ENCODE assay signal across 17 cellular contexts in the genomic region with DNA sequence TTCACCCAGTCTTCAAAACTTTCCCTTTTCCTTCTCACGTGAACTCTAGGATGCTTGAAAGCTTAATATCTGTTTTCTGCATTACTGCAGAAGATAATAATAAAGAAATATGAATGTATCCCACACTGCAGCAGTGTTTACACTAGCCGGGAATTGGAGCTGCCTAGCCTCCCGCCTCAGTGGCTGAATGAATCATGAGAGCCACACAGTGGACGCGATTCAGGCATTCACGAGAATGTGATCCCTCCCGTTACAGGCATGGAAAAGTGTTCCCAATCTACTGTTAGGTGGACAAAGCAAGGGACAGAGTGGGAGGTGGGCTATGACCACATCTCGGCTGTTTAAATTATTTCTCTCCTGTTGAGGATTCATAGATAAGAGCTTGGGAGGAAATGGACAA.
DNase-seq lines count a peak whose midpoint lies in the region; ATAC-seq, FAIRE-seq and TF ChIP-seq lines count a peak whose summit lies in the region.
"Had no signal": no experiment of that assay in that cellular context is flagged by ENCODE, and none has a peak within 500 bp of the region (broad histone marks: within the 10 kb centered on the region; RNA-seq: fewer than 3 reads in every experiment).

No MANE protein-coding gene starts in this region.

- DNase-seq in Right ventricle myocardium superior (no peak), left ventricle myocardium inferior (no peak), fibroblast of gingiva (ENCODE audit: low read depth) (peak; percentile 51), medulla oblongata (ENCODE audit: extremely low spot score) (peak; percentile 31), upper lobe of right lung (no peak), GM12891 (ENCODE audit: insufficient read length, low spot score) (no peak)
- DNase-seq in activated CD4-positive, alpha-beta T cell treated with anti-CD3 and anti-CD28 coated beads, Interleukin-2, amount 50 U/mL, for 1 hour, result no peak
- DNase-seq: activated CD4-positive, CD25-positive, alpha-beta regulatory T cell; activated T-cell treated with anti-CD3 and anti-CD28 coated beads for 4 hours; effector CD4-positive, alpha-beta T cell; GF-D8; KBM-7; NCI-H524 had no signal

- H3K9me3 ChIP-seq in left ventricle myocardium inferior (replicated peaks) (no peaks in the 10 kb centered on the region), upper lobe of right lung (no peaks in the 10 kb centered on the region)
- H3K9me3 ChIP-seq: A549 had no signal

- no peak overlapping the region for H3K4me3 ChIP-seq in left ventricle myocardium inferior
- no peak overlapping the region for H3K4me3 ChIP-seq in upper lobe of right lung
- H3K4me3 ChIP-seq: A549, skin epidermis had no signal

- no peak overlapping the region for H3K27ac ChIP-seq in left ventricle myocardium inferior (replicated peaks)
- no peak overlapping the region for H3K27ac ChIP-seq in upper lobe of right lung
- H3K27ac ChIP-seq: skin epidermis had no signal

- TF ChIP-seq CTCF in left ventricle myocardium inferior (IDR thresholded peaks at IDR 0.05; ENCODE audit: borderline replicate concordance), result no peak
- TF ChIP-seq CTCF in upper lobe of right lung (IDR thresholded peaks at IDR 0.05), result no peak

- FAIRE-seq in GM12891 (lab: Jason Lieb, UNC), result no peak
- FAIRE-seq: A549, RCC 7860 had no signal

- ATAC-seq in Right ventricle myocardium superior (ENCODE audit: poor library complexity), result peak; percentile 12
- peak; percentile 40 for ATAC-seq in upper lobe of right lung
- no peak for ATAC-seq in HG03342 (IDR thresholded peaks at IDR 0.05; ENCODE audit: unreplicated experiment)
- ATAC-seq: A549 had no signal

- TF ChIP-seq POLR2A in GM12891 (IDR thresholded peaks at IDR 0.05; ENCODE audit: low read depth, low read length), result no peak

- H3K4me1 ChIP-seq in left ventricle myocardium inferior (no peaks in the 10 kb centered on the region), upper lobe of right lung (no peaks in the 10 kb centered on the region)

- H3K27me3 ChIP-seq in left ventricle myocardium inferior (ENCODE audit: low read depth) (no peaks in the 10 kb centered on the region), upper lobe of right lung (no peaks in the 10 kb centered on the region)

- H3K36me3 ChIP-seq in left ventricle myocardium inferior (no peaks in the 10 kb centered on the region), upper lobe of right lung (peaks cover 46% of the 10 kb centered on the region)

- intact Hi-C loops in Right ventricle myocardium superior (cut with DNase I) (no loop called here), left ventricle myocardium inferior (cut with micrococcal nuclease) (no loop called here), upper lobe of right lung (cut with DNase I) (no loop called here)

TF ChIP-seq in GM12891, 5 proteins besides CTCF, POLR2A, EP300 and RAD21:
- TF ChIP-seq PAX5 (IDR thresholded peaks at IDR 0.05; ENCODE audit: insufficient read depth, low read length, severe bottlenecking) (no peak), TAF1 (IDR thresholded peaks at IDR 0.05; ENCODE audit: low read depth, low read length) (no peak), SPI1 (IDR thresholded peaks at IDR 0.05; ENCODE audit: low read depth, low read length) (no peak), POLR2AphosphoS5 (IDR thresholded peaks at IDR 0.05; ENCODE audit: low read depth, low read length) (no peak), POU2F2 (IDR thresholded peaks at IDR 0.05; ENCODE audit: low read depth, low read length) (no peak)

Comparison
In these comparisons a context has a peak if more than half of its experiments do, and no peak if none do; other contexts are left out.
1. DNase-seq: peak in fibroblast of gingiva (single experiment) and medulla oblongata (single experiment); none in Right ventricle myocardium superior (single experiment), left ventricle myocardium inferior (single experiment), upper lobe of right lung (single experiment), activated CD4-positive, alpha-beta T cell treated with anti-CD3 and anti-CD28 coated beads, Interleukin-2, amount 50 U/mL, for 1 hour (single experiment) and GM12891 (single experiment).